In the genomic region with DNA sequence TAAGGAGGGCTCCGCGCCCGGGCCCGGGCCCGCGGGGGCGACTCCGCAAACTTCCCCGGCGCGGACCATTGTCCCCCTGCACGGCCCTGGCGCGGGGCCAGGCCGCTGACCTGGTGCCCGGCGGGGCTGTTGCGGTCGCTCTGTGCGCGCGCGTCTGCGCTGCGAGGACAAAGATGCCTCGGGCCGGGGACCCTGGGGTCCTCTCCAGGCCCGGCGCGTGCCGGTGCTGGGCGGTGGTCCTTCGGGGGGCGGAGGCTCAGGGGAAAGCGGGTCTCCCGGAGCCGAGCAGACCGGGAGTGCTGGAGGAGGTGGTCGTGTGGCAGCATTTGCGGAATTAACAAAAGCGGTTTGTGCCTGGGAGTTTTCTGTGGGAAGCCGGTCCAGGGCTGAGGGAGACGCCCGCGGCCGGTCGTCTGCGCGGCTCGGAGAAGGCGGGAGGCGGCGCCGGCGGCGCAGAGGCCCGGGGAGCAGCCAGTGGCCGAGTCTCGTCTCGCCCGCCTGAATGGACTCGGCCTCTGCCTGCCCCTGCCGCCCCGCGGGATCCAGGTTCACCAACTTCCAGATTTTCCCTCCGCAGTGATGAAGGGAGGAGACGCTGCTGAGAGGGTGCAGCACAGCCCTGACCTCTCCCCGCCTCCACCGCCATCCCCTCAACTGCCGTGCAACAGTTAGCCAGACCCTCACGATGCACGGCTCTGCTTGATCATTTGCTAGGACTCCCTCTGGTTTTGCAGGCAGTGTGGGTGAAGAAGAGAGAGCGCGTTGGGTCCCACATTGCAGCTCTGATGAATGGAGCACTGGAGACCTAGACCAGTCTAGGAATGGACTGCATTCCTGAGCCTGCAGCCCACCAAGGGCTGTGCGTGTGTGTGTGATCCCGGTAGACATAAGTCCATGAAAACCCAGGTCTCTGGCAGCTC, we compare ENCODE assay signal across 8 cellular contexts. TPM values are rescaled to one million over a fixed set of nuclear protein-coding genes. Genes with fewer than 3 reads are reported as not detected.
DNase-seq lines count a peak whose midpoint lies in the region; ATAC-seq and TF ChIP-seq lines count a peak whose summit lies in the region.

No MANE protein-coding gene starts in this region.

- H2BK12ac ChIP-seq in neuronal stem cell (ENCODE audit: low read length) = no peak overlapping the region

- DNase-seq in CD14-positive monocyte (ENCODE audit: low spot score) = no peak
- DNase-seq in GM20000 (ENCODE audit: low spot score) = peak; percentile 36
- DNase-seq in NCI-H1105 (lab: John Stamatoyannopoulos, UW) = peak; percentile 47
- peak; percentile 47 for DNase-seq in globus pallidus (ENCODE audit: low spot score)
- DNase-seq in neuronal stem cell (ENCODE audit: low spot score) = peak; percentile 35
- DNase-seq in NCI-H774 (lab: John Stamatoyannopoulos, UW) = no peak

- H3K4ac ChIP-seq in neuronal stem cell (ENCODE audit: low read length) = no peak overlapping the region

- H3K9me3 Mint-ChIP-seq in CD14-positive monocyte = peaks cover 0 to 15% (median 0%) of the 10 kb centered on the region in 7 donors
- no peaks in the 10 kb centered on the region for H3K9me3 Mint-ChIP-seq in activated T-helper 17 cell treated with anti-CD3 and anti-CD28 coated beads, Interleukin-2, amount 50 U/mL, for 72 hours

- H2AFZ ChIP-seq in neuronal stem cell (ENCODE audit: low read length) = peak overlapping the region; percentile 99

- no CpG with 5 or more reads among the region's 76 CpGs for WGBS in neuronal stem cell (ENCODE audit: extremely low coverage in 2 of 2, insufficient read length in 2 of 2, insufficient replicate concordance in 1 of 2), 2 donors

- peak overlapping the region; percentile 61 to 82 for H3K4me3 ChIP-seq in neuronal stem cell (ENCODE audit: low read length in 2 of 2)

- H3K4me1 ChIP-seq in neuronal stem cell (ENCODE audit: control insufficient read depth in 2 of 2, insufficient read depth in 1 of 2, low read depth in 1 of 2, low read length in 2 of 2) = peaks cover 8 to 17% of the 10 kb centered on the region in 2 donors

- H3K4me2 ChIP-seq in neuronal stem cell (ENCODE audit: insufficient read depth, low read length, poor library complexity, severe bottlenecking) = peak overlapping the region; percentile 96

- no peak overlapping the region for H4K8ac ChIP-seq in neuronal stem cell (ENCODE audit: low read depth, low read length)

- peaks cover 0 to 6% of the 10 kb centered on the region in 2 donors for H3K36me3 Mint-ChIP-seq in CD14-positive monocyte
- no peaks in the 10 kb centered on the region for H3K36me3 Mint-ChIP-seq in activated T-helper 17 cell treated with anti-CD3 and anti-CD28 coated beads, Interleukin-2, amount 50 U/mL, for 72 hours (ENCODE audit: low read depth)

- TF ChIP-seq CTCF in CD14-positive monocyte (IDR thresholded peaks at IDR 0.05) (no peak), GM20000 (IDR thresholded peaks at IDR 0.05; ENCODE audit: extremely low read depth, missing control alignments) (no peak)

- peak overlapping the region; percentile 89 for H3K27ac ChIP-seq in neuronal stem cell (replicated peaks; ENCODE audit: low read length)

- H3K9ac ChIP-seq in neuronal stem cell (ENCODE audit: low read depth, low read length, poor library complexity) = peak overlapping the region; percentile 97

- peak overlapping the region; percentile 70 for H2AK5ac ChIP-seq in neuronal stem cell (ENCODE audit: low read depth, low read length)

- H3K4me1 Mint-ChIP-seq in CD14-positive monocyte = peaks cover 24% of the 10 kb centered on the region
- H3K4me1 Mint-ChIP-seq in activated T-helper 17 cell treated with anti-CD3 and anti-CD28 coated beads, Interleukin-2, amount 50 U/mL, for 72 hours = peaks cover 12% of the 10 kb centered on the region

- H3K9me3 ChIP-seq in neuronal stem cell (replicated peaks in 1 of 2; ENCODE audit: control insufficient read depth in 2 of 2, insufficient read depth in 1 of 2, low read depth in 1 of 2, low read length in 2 of 2) = no peaks in the 10 kb centered on the region

- peak overlapping the region in 1 of 7 donors; percentile 54 for H3K27ac Mint-ChIP-seq in CD14-positive monocyte
- H3K27ac Mint-ChIP-seq in activated T-helper 17 cell treated with anti-CD3 and anti-CD28 coated beads, Interleukin-2, amount 50 U/mL, for 72 hours = no peak overlapping the region

- peak overlapping the region; percentile 75 for H2BK15ac ChIP-seq in neuronal stem cell (ENCODE audit: low read length)

- peaks cover 3 to 8% of the 10 kb centered on the region in 2 donors for H3K36me3 ChIP-seq in neuronal stem cell (replicated peaks in 1 of 2; ENCODE audit: control insufficient read depth in 2 of 2, insufficient read depth in 2 of 2, low read length in 2 of 2)

- intact Hi-C loops in CD14-positive monocyte (cut with micrococcal nuclease) = loop anchor here (5.0 to 10.0 kb wide), 4 partner anchors 65 to 248 kb away; a partner anchor contains a TSS

- peaks cover 0 to 30% (median 2%) of the 10 kb centered on the region in 3 experiments for H3K27me3 ChIP-seq in neuronal stem cell (ENCODE audit: control insufficient read depth in 3 of 3, insufficient read depth in 3 of 3, low read depth in 1 of 3, low read length in 3 of 3)

- no peak overlapping the region for H4K91ac ChIP-seq in neuronal stem cell (ENCODE audit: low read depth, low read length, poor library complexity)

- H2BK5ac ChIP-seq in neuronal stem cell (ENCODE audit: low read length) = peak overlapping the region; percentile 94

- H3K18ac ChIP-seq in neuronal stem cell (ENCODE audit: low read length) = peak overlapping the region; percentile 61

- H3K4me3 Mint-ChIP-seq in CD14-positive monocyte = peak overlapping the region; percentile 77 to 92
- H3K4me3 Mint-ChIP-seq in activated T-helper 17 cell treated with anti-CD3 and anti-CD28 coated beads, Interleukin-2, amount 50 U/mL, for 72 hours = peak overlapping the region; percentile 77

- H3K23ac ChIP-seq in neuronal stem cell (ENCODE audit: low read depth, low read length, poor library complexity) = peak overlapping the region; percentile 38

- no peak overlapping the region for H3K14ac ChIP-seq in neuronal stem cell (ENCODE audit: low read length)

- ATAC-seq in activated T-helper 17 cell treated with anti-CD3 and anti-CD28 coated beads, Interleukin-2, amount 50 U/mL, for 72 hours (replicated peaks) = no peak
- no peak for ATAC-seq in HG02610 (IDR thresholded peaks at IDR 0.05; ENCODE audit: unreplicated experiment)

- no peak overlapping the region for H2BK120ac ChIP-seq in neuronal stem cell (ENCODE audit: low read depth, low read length)

- peaks cover 53 to 73% (median 57%) of the 10 kb centered on the region in 3 donors for H3K27me3 Mint-ChIP-seq in CD14-positive monocyte (ENCODE audit: low read depth in 3 of 3)
- peaks cover 26% of the 10 kb centered on the region for H3K27me3 Mint-ChIP-seq in activated T-helper 17 cell treated with anti-CD3 and anti-CD28 coated beads, Interleukin-2, amount 50 U/mL, for 72 hours

- peaks cover 8% of the 10 kb centered on the region for H3K79me1 ChIP-seq in neuronal stem cell (ENCODE audit: low read depth, low read length)

RNA-seq across cellular contexts. Expression of a gene that starts 0.7 kb away (rescaled TPM):
- polyA plus RNA-seq in CD14-positive monocyte = not detected
- total RNA-seq in activated T-helper 17 cell treated with anti-CD3 and anti-CD28 coated beads, Interleukin-2, amount 50 U/mL, for 72 hours = under 1 TPM; 0.24 to 0.40 TPM
- polyA plus RNA-seq in neuronal stem cell (2013, experiment 1 of 2) = 17.1 TPM
- 17.6 TPM for polyA plus RNA-seq in neuronal stem cell (2013, experiment 2 of 2)

Comparison
In these comparisons a context has a peak if more than half of its experiments do, and no peak if none do; other contexts are left out.
1. DNase-seq: peak in GM20000 (single experiment), NCI-H1105 (single experiment), globus pallidus (single experiment) and neuronal stem cell (single experiment); none in CD14-positive monocyte (single experiment) and NCI-H774 (single experiment).